8 cellular contexts compared by ENCODE assay signal in the genomic region with DNA sequence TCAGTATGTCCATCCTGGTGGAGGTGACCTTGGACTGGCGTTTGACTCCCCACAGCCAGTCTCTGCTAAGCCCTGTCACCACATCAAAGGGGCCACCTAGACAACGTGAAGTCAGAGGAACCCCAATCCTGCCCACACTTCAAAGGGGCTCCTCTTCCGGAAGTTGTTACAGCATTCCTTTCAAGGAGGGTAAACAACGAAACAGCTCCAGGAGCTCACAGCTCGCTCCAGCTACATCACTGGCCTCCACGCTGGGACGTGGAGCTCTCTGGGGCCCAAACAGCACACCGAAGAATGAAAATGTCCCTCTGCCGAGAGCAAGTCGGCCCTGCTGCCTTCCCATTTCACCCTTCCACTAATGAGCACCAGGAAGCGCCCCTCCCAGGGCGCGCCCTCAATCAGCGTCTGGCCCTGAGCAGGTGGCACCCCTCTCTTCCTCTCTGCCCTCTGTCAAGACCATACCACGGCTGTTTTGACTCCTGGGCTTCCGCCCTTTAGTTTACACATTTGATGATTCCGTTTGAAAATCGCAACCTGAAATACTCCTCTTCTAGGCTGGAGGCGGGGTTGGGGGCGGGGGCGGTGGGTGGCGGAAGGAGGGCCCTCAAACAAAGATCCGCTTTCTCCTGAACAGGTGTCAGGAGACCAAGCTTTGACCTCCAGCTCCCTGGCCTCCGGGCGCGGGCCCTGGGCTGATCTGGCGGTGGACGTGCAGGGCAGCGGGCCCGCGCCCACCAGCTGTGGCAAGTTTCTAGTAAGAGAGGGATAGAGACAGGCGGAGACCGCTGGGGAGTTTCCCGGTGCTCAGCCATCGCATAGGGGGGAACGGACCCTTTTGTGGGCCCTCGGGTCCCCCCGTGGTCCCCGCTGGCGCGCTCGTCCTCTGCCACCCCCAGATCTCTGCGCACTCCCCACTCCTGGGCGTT. TPM values are rescaled to one million over a fixed set of nuclear protein-coding genes. Genes with fewer than 3 reads are reported as not detected.
A peak's percentile ranks its signal among the peaks of the same experiment; 100 is the strongest.
DNase-seq lines count a peak whose midpoint lies in the region; ATAC-seq and TF ChIP-seq lines count a peak whose summit lies in the region.

No MANE protein-coding gene starts in this region.

- intact Hi-C loops in lower lobe of right lung (cut with DNase I), result no loop called here

- H3K4me3 ChIP-seq in brain microvascular endothelial cell (ENCODE audit: low read depth, low read length), result peak overlapping the region; percentile 17
- peak overlapping the region; percentile 66 for H3K4me3 ChIP-seq in lower lobe of right lung

- peaks cover 26% of the 10 kb centered on the region for H3K4me1 ChIP-seq in lower lobe of right lung

- H3K27ac ChIP-seq in brain microvascular endothelial cell (no peak overlapping the region), lower lobe of right lung (peak overlapping the region; percentile 61)

- no peaks in the 10 kb centered on the region for H3K9me3 ChIP-seq in lower lobe of right lung

- peak; percentile 40 to 93 (median 63) for DNase-seq in T-helper 1 cell
- no peak for DNase-seq in brain microvascular endothelial cell
- DNase-seq in lower lobe of right lung, result peak; percentile 51
- peak; percentile 36 to 48 for DNase-seq in stimulated activated CD8-positive, alpha-beta memory T cell treated with anti-CD3 and anti-CD28 coated beads, Interleukin-2, amount 100 ng/mL, for 48 hours (ENCODE audit: low read depth in 2 of 2)
- DNase-seq in anterior cingulate cortex (lab: John Stamatoyannopoulos, UW), result no peak
- DNase-seq in H4 (ENCODE audit: low spot score), result no peak

- peaks cover 24% of the 10 kb centered on the region for H3K27me3 ChIP-seq in brain microvascular endothelial cell (replicated peaks)
- no peaks in the 10 kb centered on the region for H3K27me3 ChIP-seq in lower lobe of right lung (ENCODE audit: low read depth)

- TF ChIP-seq CTCF in brain microvascular endothelial cell (IDR thresholded peaks at IDR 0.05; ENCODE audit: low read depth, low read length, missing control alignments), result no peak
- TF ChIP-seq CTCF in lower lobe of right lung (IDR thresholded peaks at IDR 0.05), result no peak

- no peaks in the 10 kb centered on the region for H3K36me3 ChIP-seq in brain microvascular endothelial cell (replicated peaks)
- H3K36me3 ChIP-seq in lower lobe of right lung, result no peaks in the 10 kb centered on the region

- ATAC-seq in GM21390 (IDR thresholded peaks at IDR 0.05; ENCODE audit: unreplicated experiment) (peak; percentile 32), lower lobe of right lung (peak; percentile 28 to 46), HG03139 (IDR thresholded peaks at IDR 0.05; ENCODE audit: unreplicated experiment) (no peak)

- in situ Hi-C loops in brain microvascular endothelial cell (cut with HindIII; ENCODE audit: low pct_ligation_motif_present, low sequenced_read_pairs), result no loop called here

RNA-seq across cellular contexts. Expression of a gene that starts 53.1 kb away (rescaled TPM):
- total RNA-seq in lower lobe of right lung, result 17.9 TPM
- 0.49 and 1.0 TPM in 2 replicates for total RNA-seq in H4 (2014; rRNA removed; shearing (Covaris generic))

Comparison
In these comparisons a context has a peak if more than half of its experiments do, and no peak if none do; other contexts are left out.
1. DNase-seq: peak in T-helper 1 cell (5 of 5), lower lobe of right lung (single experiment) and stimulated activated CD8-positive, alpha-beta memory T cell treated with anti-CD3 and anti-CD28 coated beads, Interleukin-2, amount 100 ng/mL, for 48 hours (2 of 2); none in brain microvascular endothelial cell (single experiment), anterior cingulate cortex (0 of 58) and H4 (single experiment).